In genomic region chr4:147360301-147360700, GRCh38 we compare ENCODE assay signal across 16 cellular contexts.
A peak's percentile ranks its signal among the peaks of the same experiment; 100 is the strongest.
DNase-seq lines count a peak whose midpoint lies in the region; FAIRE-seq and TF ChIP-seq lines count a peak whose summit lies in the region.
"Had no signal": no experiment of that assay in that cellular context is flagged by ENCODE, and none has a peak within 500 bp of the region (broad histone marks: within the 10 kb centered on the region; RNA-seq: fewer than 3 reads in every experiment).

No MANE protein-coding gene starts in this region.

- no peaks in the 10 kb centered on the region for H3K9me1 ChIP-seq in endothelial cell of umbilical vein (replicated peaks; ENCODE audit: control insufficient read depth, extremely low read depth, insufficient read depth, low read length)

- no peaks in the 10 kb centered on the region for H3K27me3 Mint-ChIP-seq in nephron (ENCODE audit: low read depth)

- H3K4me2 ChIP-seq in endothelial cell of umbilical vein (ENCODE audit: insufficient read depth, low read length), result no peak overlapping the region

- H3K9me3 ChIP-seq in A673 (ENCODE audit: low read depth, low read length, poor library complexity, severe bottlenecking) (no peaks in the 10 kb centered on the region), endothelial cell of umbilical vein (replicated peaks; ENCODE audit: control insufficient read depth, insufficient read depth, low read length) (no peaks in the 10 kb centered on the region)
- H3K9me3 ChIP-seq: pancreas had no signal

- dilution Hi-C loops in endothelial cell of umbilical vein (cut with MboI; ENCODE audit: extremely low pct_ligation_motif_present, low sequenced_read_pairs), result no loop called here

- H3K9ac ChIP-seq in endothelial cell of umbilical vein (replicated peaks; ENCODE audit: extremely low read depth, insufficient read depth, low read length), result no peak overlapping the region

- POLR2A ChIA-PET in A673 (lab: Charles Lee; ENCODE audit: low non-redundant PET), result no interaction called here
- POLR2A ChIA-PET in endothelial cell of umbilical vein (lab: Charles Lee), result no interaction called here

- BruUV-seq in A673 (replicated peaks; lab: Mats Ljungman, UMichigan) (no TSS peak), endothelial cell of umbilical vein (replicated peaks; lab: Mats Ljungman, UMichigan) (no TSS peak)

- H4K20me1 ChIP-seq in endothelial cell of umbilical vein (replicated peaks; ENCODE audit: control insufficient read depth, extremely low read depth, insufficient read depth, low read length), result no peaks in the 10 kb centered on the region

- H3K4me3 ChIP-seq in A673 (ENCODE audit: low read depth, low read length, poor library complexity, severe bottlenecking), result no peak overlapping the region
- H3K4me3 ChIP-seq in endothelial cell of umbilical vein (replicated peaks in 1 of 3; ENCODE audit: insufficient read depth in 1 of 3, low read depth in 1 of 3, low read length in 3 of 3), result no peak overlapping the region
- H3K4me3 ChIP-seq: pancreas had no signal

- peak overlapping the region; percentile 17 to 85 (median 76) for H3K27ac Mint-ChIP-seq in nephron

- CTCF ChIA-PET in A673 (lab: Charles Lee), result interaction anchor here (2.5 kb wide), 1 partner anchor 159 kb away, joined by 5 read pairs; no protein-coding TSS in a partner anchor
- CTCF ChIA-PET in endothelial cell of umbilical vein (lab: Charles Lee), result interaction anchor here (0.7 to 1.8 kb wide), 3 partner anchors 10 to 229 kb away, joined by 3 to 6 read pairs (median 4); no protein-coding TSS in a partner anchor

- H3K79me2 ChIP-seq in endothelial cell of umbilical vein (ENCODE audit: control insufficient read depth, insufficient read depth, low read length), result no peaks in the 10 kb centered on the region

- no peaks in the 10 kb centered on the region for H3K36me3 ChIP-seq in A673 (ENCODE audit: insufficient read depth, low read length, poor library complexity, severe bottlenecking)
- no peaks in the 10 kb centered on the region for H3K36me3 ChIP-seq in endothelial cell of umbilical vein (ENCODE audit: control insufficient read depth in 2 of 2, extremely low read depth in 1 of 2, insufficient read depth in 2 of 2, low read length in 2 of 2)
- H3K36me3 ChIP-seq: pancreas had no signal

- FAIRE-seq in endothelial cell of umbilical vein (lab: Jason Lieb, UNC), result no peak
- FAIRE-seq: frontal cortex, pancreas had no signal

- TF ChIP-seq CTCF in A673 (conservative IDR thresholded peaks at IDR 0.05; ENCODE audit: low read depth, low read length), result no peak
- no peak for TF ChIP-seq CTCF in endothelial cell of umbilical vein (IDR thresholded peaks at IDR 0.05; ENCODE audit: extremely low read depth in 1 of 2, insufficient read depth in 1 of 2, low read depth in 1 of 2, low read length in 2 of 2)
- no peak for TF ChIP-seq CTCF in nephron (IDR thresholded peaks at IDR 0.05; ENCODE audit: unreplicated experiment in 3 of 3)

- no peak overlapping the region for H3K27ac ChIP-seq in A673 (ENCODE audit: low read depth, low read length, poor library complexity, severe bottlenecking)
- H3K27ac ChIP-seq in endothelial cell of umbilical vein (ENCODE audit: insufficient read depth, low read depth, low read length), result no peak overlapping the region

- TF ChIP-seq POLR2A in endothelial cell of umbilical vein (IDR thresholded peaks at IDR 0.05; ENCODE audit: low read depth, low read length) (no peak), erythroblast (IDR thresholded peaks at IDR 0.05; ENCODE audit: low read length) (no peak)

- H3K36me3 Mint-ChIP-seq in nephron (ENCODE audit: low read depth), result no peaks in the 10 kb centered on the region

- peaks cover 42% of the 10 kb centered on the region for H3K4me1 Mint-ChIP-seq in nephron

- H2AFZ ChIP-seq in endothelial cell of umbilical vein (ENCODE audit: low read depth, low read length), result no peak overlapping the region

- no peaks in the 10 kb centered on the region for H3K9me3 Mint-ChIP-seq in nephron

- no peaks in the 10 kb centered on the region for H3K27me3 ChIP-seq in A673 (replicated peaks; ENCODE audit: insufficient read depth, low read depth, low read length, poor library complexity)
- no peaks in the 10 kb centered on the region for H3K27me3 ChIP-seq in endothelial cell of umbilical vein (ENCODE audit: control insufficient read depth in 2 of 2, insufficient read depth in 2 of 2, low read length in 2 of 2)
- H3K27me3 ChIP-seq: pancreas had no signal

- no peak overlapping the region for H3K4me3 Mint-ChIP-seq in nephron

- intact Hi-C loops in A673 (cut with micrococcal nuclease; ENCODE audit: unreplicated experiment), result no loop called here
- intact Hi-C loops in endothelial cell of umbilical vein (cut with micrococcal nuclease), result no loop called here

- H3K4me1 ChIP-seq in A673 (ENCODE audit: insufficient read depth, low read length, poor library complexity, severe bottlenecking) (peaks cover 16% of the 10 kb centered on the region), endothelial cell of umbilical vein (ENCODE audit: control insufficient read depth, extremely low read depth, insufficient read depth, low read length) (peaks cover 7% of the 10 kb centered on the region)
- H3K4me1 ChIP-seq: pancreas had no signal

- DNase-seq in A673 (ENCODE audit: low spot score) (peak; percentile 15), OCI-M1 (lab: John Stamatoyannopoulos, UW) (peak; percentile 16), endothelial cell of umbilical vein (ENCODE audit: low read depth, low spot score) (no peak), DMS153 (lab: John Stamatoyannopoulos, UW) (no peak), erythroblast (lab: John Stamatoyannopoulos, UW) (no peak), midbrain (lab: John Stamatoyannopoulos, UW) (no peak), HK-2 (ENCODE audit: unreplicated experiment) (no peak)
- DNase-seq: activated T-cell treated with anti-CD3 and anti-CD28 coated beads for 4 hours, AML-193, DMS79 treated with DMSO at 0.1 percent for 48 hours, kidney glomerular epithelial cell, MM.1S, pancreas, SHP77 treated with DMSO at 0.1 percent for 48 hours had no signal

TF ChIP-seq in endothelial cell of umbilical vein, 7 proteins besides CTCF, POLR2A, EP300 and RAD21:
- peak; percentile 42 for TF ChIP-seq FOS (IDR thresholded peaks at IDR 0.05; ENCODE audit: borderline replicate concordance, insufficient read depth, low read length)
- TF ChIP-seq GATA2 (IDR thresholded peaks at IDR 0.05; ENCODE audit: insufficient read depth, insufficient read length, low read depth, low read length), result no peak

Comparison
In these comparisons a context has a peak if more than half of its experiments do, and no peak if none do; other contexts are left out.
1. DNase-seq: peak in A673 (single experiment) and OCI-M1 (single experiment); none in endothelial cell of umbilical vein (single experiment), DMS153 (single experiment), erythroblast (0 of 2), midbrain (single experiment) and HK-2 (single experiment).